ENCODE assay signal across 8 cellular contexts in genomic region chr14:73457935-73458218, GRCh38. TPM values are rescaled to one million over a fixed set of nuclear protein-coding genes. Genes with fewer than 3 reads are reported as not detected.
DNase-seq lines count a peak whose midpoint lies in the region; ATAC-seq, FAIRE-seq and TF ChIP-seq lines count a peak whose summit lies in the region.

No MANE protein-coding gene starts in this region.

- H3K4me3 ChIP-seq in MG63 (peak overlapping the region; percentile 64), mesodermal cell (ENCODE audit: extremely low read depth, insufficient read depth, low read length, poor library complexity, severe bottlenecking) (peak overlapping the region; percentile 99), aorta (ENCODE audit: low read length in 2 of 2) (peak overlapping the region; percentile 65 to 71)

- no peaks in the 10 kb centered on the region for H3K9me3 Mint-ChIP-seq in chondrocyte (ENCODE audit: low read depth)

- peaks cover 14% of the 10 kb centered on the region for H3K4me1 ChIP-seq in mesodermal cell (ENCODE audit: control insufficient read depth, insufficient read depth, low read length, poor library complexity, severe bottlenecking)
- peaks cover 0 to 8% of the 10 kb centered on the region in 2 donors for H3K4me1 ChIP-seq in aorta (ENCODE audit: control insufficient read depth in 1 of 2, insufficient read depth in 2 of 2, low read length in 2 of 2)

- H3K9me3 ChIP-seq in MG63: no peaks in the 10 kb centered on the region
- no peaks in the 10 kb centered on the region for H3K9me3 ChIP-seq in mesodermal cell (ENCODE audit: control insufficient read depth, low read length)
- no peaks in the 10 kb centered on the region for H3K9me3 ChIP-seq in aorta (ENCODE audit: control insufficient read depth, low read length)

- peak overlapping the region; percentile 96 for H3K4me3 Mint-ChIP-seq in chondrocyte (ENCODE audit: unreplicated experiment)

- H3K27ac ChIP-seq in mesodermal cell (ENCODE audit: low read depth, low read length, severe bottlenecking) (peak overlapping the region; percentile 68), aorta (ENCODE audit: low read depth in 1 of 2, low read length in 2 of 2) (peak overlapping the region in 1 of 2 donors; percentile 19)

- no peaks in the 10 kb centered on the region for H3K27me3 Mint-ChIP-seq in chondrocyte (ENCODE audit: low read depth)

- no peaks in the 10 kb centered on the region for H3K27me3 ChIP-seq in MG63
- no peaks in the 10 kb centered on the region for H3K27me3 ChIP-seq in aorta (ENCODE audit: control insufficient read depth in 1 of 2, insufficient read depth in 2 of 2, low read length in 1 of 2)

- peak; percentile 17 for ATAC-seq in aorta (ENCODE audit: low FRiP score)

- H3K27ac Mint-ChIP-seq in chondrocyte (ENCODE audit: unreplicated experiment): peak overlapping the region; percentile 97

- FAIRE-seq in RCC 7860 (lab: Jason Lieb, UNC): no peak

- no peak for TF ChIP-seq CTCF in chondrocyte (IDR thresholded peaks at IDR 0.05)

- WGBS in mesodermal cell (ENCODE audit: insufficient coverage in 2 of 2), 2 experiments: 0% methylated on average over 7 to 19 of the region's 19 CpGs
- 0 to 1% methylated on average over 19 of the region's 19 CpGs for WGBS in aorta, 2 donors

- no peaks in the 10 kb centered on the region for H3K36me3 ChIP-seq in MG63
- H3K36me3 ChIP-seq in mesodermal cell (ENCODE audit: control insufficient read depth, insufficient read depth, low read length): peaks cover 1% of the 10 kb centered on the region
- H3K36me3 ChIP-seq in aorta (ENCODE audit: control insufficient read depth in 1 of 2, insufficient read depth in 2 of 2, low read length in 1 of 2): no peaks in the 10 kb centered on the region

- H3K36me3 Mint-ChIP-seq in chondrocyte (ENCODE audit: low read depth): peaks cover 1% of the 10 kb centered on the region

- intact Hi-C loops in aorta (cut with DNase I): no loop called here

- peaks cover 68% of the 10 kb centered on the region for H3K4me1 Mint-ChIP-seq in chondrocyte (ENCODE audit: low read depth)

- peak; percentile 67 for DNase-seq in NCI-H82 (lab: John Stamatoyannopoulos, UW)
- DNase-seq in NCI-H82 treated with DMSO at 0.1 percent for 48 hours (lab: John Stamatoyannopoulos, UW; ENCODE audit: unreplicated experiment): no peak
- DNase-seq in MG63: peak; percentile 25
- no peak for DNase-seq in chondrocyte (ENCODE audit: low spot score)
- DNase-seq in aorta: peak in 1 of 2 donors; percentile 81
- no peak for DNase-seq in GF-D8 (lab: John Stamatoyannopoulos, UW)
- DNase-seq in RCC 7860 (ENCODE audit: low spot score): no peak

RNA-seq across cellular contexts. Expression of gene NUMB, which starts 0.5 kb away (rescaled TPM):
- total RNA-seq in MG63 (2014; rRNA removed; shearing (Covaris generic); ENCODE audit: low replicate concordance): 12.2 and 21.5 TPM in 2 replicates
- total RNA-seq in chondrocyte (59.2 to 60.9 TPM (median 60.7 TPM) in 3 replicates), aorta (10 to 100 TPM; 67.5 to 99.3 TPM)
- 60.9 TPM for polyA plus RNA-seq in mesodermal cell (2013, experiment 1 of 2)
- 56.9 TPM for polyA plus RNA-seq in mesodermal cell (2013, experiment 2 of 2)
- 10 to 100 TPM; 27.2 to 33.7 TPM for polyA plus RNA-seq in aorta

RNA-seq across cellular contexts. Expression of gene RIOX1, which starts 32.9 kb away (rescaled TPM):
- total RNA-seq in MG63 (2014; rRNA removed; shearing (Covaris generic); ENCODE audit: low replicate concordance): 14.2 and 23.6 TPM in 2 replicates
- total RNA-seq in chondrocyte (12.4 to 13.1 TPM (median 12.9 TPM) in 3 replicates), aorta (1 to 10 TPM; 7.1 to 9.2 TPM)
- 8.3 TPM for polyA plus RNA-seq in mesodermal cell (2013, experiment 1 of 2)
- polyA plus RNA-seq in mesodermal cell (2013, experiment 2 of 2): 7.9 TPM
- 1 to 10 TPM; 2.5 to 4.0 TPM for polyA plus RNA-seq in aorta

Comparison
In these comparisons a context has a peak if more than half of its experiments do, and no peak if none do; other contexts are left out.
1. DNase-seq: peak in NCI-H82 (single experiment) and MG63 (single experiment); none in NCI-H82 treated with DMSO at 0.1 percent for 48 hours (single experiment), chondrocyte (single experiment), GF-D8 (single experiment) and RCC 7860 (single experiment).
2. Peak in every context shown above with its lines, with median percentiles within 50 percentile points of each other: H3K4me3 ChIP-seq.